1 cellular context compared by ENCODE assay signal in genomic region chr17:64147110-64148016, GRCh38.
TF ChIP-seq lines count a peak whose summit lies in the region.

No MANE protein-coding gene starts in this region.

TF ChIP-seq in K562, 482 proteins besides CTCF, POLR2A, EP300 and RAD21 (continued from another document and continues in another):
- TF ChIP-seq NKRF (IDR thresholded peaks at IDR 0.05; ENCODE audit: borderline replicate concordance) (0 out of 2 replicates have a peak, but pooled peaks have one; percentile 25), L3MBTL2 (IDR thresholded peaks at IDR 0.05) (peak; percentile 55; the same call in 1 of the 2 replicates), ILF3 (IDR thresholded peaks at IDR 0.05; ENCODE audit: borderline replicate concordance) (no peak; the same call in 1 of the 2 replicates), ZNF280A (IDR thresholded peaks at IDR 0.05; ENCODE audit: low read depth, partially characterized antibody) (no peak), CREBBP (IDR thresholded peaks at IDR 0.05; ENCODE audit: low read depth, low read length) (no peak), ZNF395 (CRISPR knock-in tag; IDR thresholded peaks at IDR 0.05) (0 out of 2 replicates have a peak, but pooled peaks have one; percentile 29), SFPQ (IDR thresholded peaks at IDR 0.05; ENCODE audit: low read depth, low read length) (0 out of 2 replicates have a peak, but pooled peaks have one; percentile 30), JUND (IDR thresholded peaks at IDR 0.05; ENCODE audit: borderline replicate concordance, low read depth, low read length) (peak; percentile 2; the same call in 1 of the 2 replicates), JUND (tag; IDR thresholded peaks at IDR 0.05; ENCODE audit: borderline replicate concordance, low read depth, low read length) (no peak), CUX1 (CRISPR knock-in tag; IDR thresholded peaks at IDR 0.05) (no peak), HNRNPUL1 (IDR thresholded peaks at IDR 0.05; ENCODE audit: low read length) (no peak), ZNF717 (CRISPR knock-in tag; IDR thresholded peaks at IDR 0.05) (0 out of 2 replicates have a peak, but pooled peaks have one; percentile 2), ZFP91 (CRISPR knock-in tag; IDR thresholded peaks at IDR 0.05) (no peak), MITF (IDR thresholded peaks at IDR 0.05) (no peak), SRSF9 (IDR thresholded peaks at IDR 0.05; ENCODE audit: borderline replicate concordance, low read depth, low read length) (no peak), ZNF354B (CRISPR knock-in tag; IDR thresholded peaks at IDR 0.05) (0 out of 2 replicates have a peak, but pooled peaks have one; percentile 26), ZNF347 (CRISPR knock-in tag; IDR thresholded peaks at IDR 0.05; ENCODE audit: low read depth) (no peak), FIP1L1 (IDR thresholded peaks at IDR 0.05; ENCODE audit: low read depth, low read length, poor library complexity, severe bottlenecking) (no peak), RB1 (IDR thresholded peaks at IDR 0.05; ENCODE audit: low read depth) (peak; percentile 9; the same call in 1 of the 2 replicates), MIER1 (IDR thresholded peaks at IDR 0.05; ENCODE audit: low read depth) (no peak), ZNF431 (CRISPR knock-in tag; IDR thresholded peaks at IDR 0.05) (no peak), ZBTB40 (IDR thresholded peaks at IDR 0.05) (no peak), ZBTB40 (CRISPR knock-in tag; IDR thresholded peaks at IDR 0.05) (no peak), ELF2 (CRISPR knock-in tag; IDR thresholded peaks at IDR 0.05) (0 out of 2 replicates have a peak, but pooled peaks have one; percentile 27), PHB2 (IDR thresholded peaks at IDR 0.05; ENCODE audit: low read depth) (no peak)
